13 cellular contexts compared by ENCODE assay signal in the genomic region with DNA sequence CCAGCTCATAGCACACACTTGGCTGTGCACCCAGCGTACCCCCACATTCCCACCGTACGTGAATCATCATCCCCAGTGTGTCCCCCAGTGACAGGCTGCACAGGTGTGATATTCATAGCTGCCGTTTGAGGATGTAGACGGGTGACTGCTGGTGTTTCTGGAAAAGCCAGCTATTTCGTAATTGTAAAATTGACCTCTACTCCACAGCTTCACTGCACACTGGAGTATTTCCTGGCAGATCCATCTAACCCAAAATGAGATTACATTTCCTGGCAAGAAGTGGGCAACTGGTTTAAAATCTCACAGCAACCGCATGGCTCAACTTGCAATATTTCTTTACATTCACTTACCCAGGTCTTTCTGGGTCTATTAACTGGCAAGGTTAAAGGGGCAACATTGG.
"Had no signal": no experiment of that assay in that cellular context is flagged by ENCODE, and none has a peak within 500 bp of the region (broad histone marks: within the 10 kb centered on the region; RNA-seq: fewer than 3 reads in every experiment).

No MANE protein-coding gene starts in this region.

- ATAC-seq: esophagus mucosa, heart right ventricle had no signal

- H3K27me3 ChIP-seq: heart right ventricle, pancreas, stomach, tibial nerve had no signal

- DNase-seq: activated CD4-positive, alpha-beta memory T cell treated with anti-CD3 and anti-CD28 coated beads, Interleukin-2, amount 10 ng/mL, durations not matched to agents 7 days and 5 days; activated gamma-delta T cell; activated T-cell treated with anti-CD3 and anti-CD28 coated beads, Interleukin-2, amount 50 U/mL, for 48 hours; anterior cingulate cortex; endodermal cell; heart right ventricle; pancreas; stomach; T-helper 9 cell had no signal

- H3K27ac ChIP-seq: heart right ventricle, pancreas, stomach, tibial nerve, VCaP had no signal

- H3K27me3 Mint-ChIP-seq: activated CD4-positive, alpha-beta memory T cell treated with anti-CD3 and anti-CD28 coated beads, Interleukin-2, amount 10 ng/mL, durations not matched to agents 7 days and 5 days; activated naive CD8-positive, alpha-beta T cell had no signal

- H3K36me3 ChIP-seq: heart right ventricle, pancreas, stomach, tibial nerve had no signal

- H3K4me3 Mint-ChIP-seq: activated CD4-positive, alpha-beta memory T cell treated with anti-CD3 and anti-CD28 coated beads, Interleukin-2, amount 10 ng/mL, durations not matched to agents 7 days and 5 days; activated naive CD8-positive, alpha-beta T cell; endodermal cell had no signal

- H3K9me3 ChIP-seq: heart right ventricle, pancreas, stomach, tibial nerve had no signal

- H3K4me1 ChIP-seq: pancreas had no signal

- H3K36me3 Mint-ChIP-seq: activated naive CD8-positive, alpha-beta T cell had no signal

- H3K9me3 Mint-ChIP-seq: activated CD4-positive, alpha-beta memory T cell treated with anti-CD3 and anti-CD28 coated beads, Interleukin-2, amount 10 ng/mL, durations not matched to agents 7 days and 5 days; endodermal cell had no signal

- H3K4me3 ChIP-seq: heart right ventricle, pancreas, stomach, tibial nerve had no signal

- H3K27ac Mint-ChIP-seq: activated CD4-positive, alpha-beta memory T cell treated with anti-CD3 and anti-CD28 coated beads, Interleukin-2, amount 10 ng/mL, durations not matched to agents 7 days and 5 days; activated naive CD8-positive, alpha-beta T cell; endodermal cell had no signal
